In the genomic region with DNA sequence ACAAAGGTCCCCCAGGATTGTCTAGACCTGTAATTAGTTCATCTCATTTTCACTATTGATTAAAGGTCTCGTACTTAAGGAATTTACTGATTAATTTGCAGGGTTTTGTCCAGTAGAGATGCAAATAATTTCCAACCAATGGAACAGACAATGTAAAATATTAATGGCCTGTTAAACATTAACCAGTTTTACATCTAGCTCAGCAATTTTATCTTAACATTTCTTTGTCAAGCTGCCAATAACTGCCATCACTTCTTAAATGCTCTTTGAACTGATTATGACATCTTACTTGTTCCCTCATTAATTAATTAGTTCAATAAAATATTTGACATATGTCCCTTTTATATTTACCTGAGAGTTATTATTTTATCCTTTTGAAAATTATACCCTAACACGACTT, we compare ENCODE assay signal across 25 cellular contexts. TPM values are rescaled to one million over a fixed set of nuclear protein-coding genes. Genes with fewer than 3 reads are reported as not detected.
DNase-seq lines count a peak whose midpoint lies in the region; ATAC-seq and TF ChIP-seq lines count a peak whose summit lies in the region.
"Had no signal": no experiment of that assay in that cellular context is flagged by ENCODE, and none has a peak within 500 bp of the region (broad histone marks: within the 10 kb centered on the region; RNA-seq: fewer than 3 reads in every experiment).

No MANE protein-coding gene starts in this region.

- no peaks in the 10 kb centered on the region for H4K20me1 ChIP-seq in hepatocyte (ENCODE audit: insufficient read depth, poor library complexity, severe bottlenecking)
- H4K20me1 ChIP-seq: BLaER1 treated with 17β-estradiol and CSF1 and Interleukin-3, amounts not matched to agents 10 nM and 100 nM had no signal

- no peaks in the 10 kb centered on the region for H3K79me2 ChIP-seq in hepatocyte

- peak overlapping the region; percentile 28 for H3K27ac ChIP-seq in hepatocyte
- H3K27ac ChIP-seq: BLaER1 treated with 17β-estradiol and CSF1 and Interleukin-3, amounts not matched to agents 10 nM and 100 nM; Peyer's patch had no signal

- no peaks in the 10 kb centered on the region for H3K36me3 ChIP-seq in hepatocyte (replicated peaks; ENCODE audit: insufficient read depth, low read depth)
- H3K36me3 ChIP-seq: BLaER1 treated with 17β-estradiol and CSF1 and Interleukin-3, amounts not matched to agents 10 nM and 100 nM; HAP-1; Peyer's patch had no signal

- no peak overlapping the region for H2AFZ ChIP-seq in hepatocyte

- no peaks in the 10 kb centered on the region for H3K9me3 ChIP-seq in hepatocyte (ENCODE audit: low read depth)
- H3K9me3 ChIP-seq: HAP-1, Peyer's patch had no signal

- TF ChIP-seq CTCF in hepatocyte (IDR thresholded peaks at IDR 0.05; ENCODE audit: poor library complexity): no peak

- H3K4me2 ChIP-seq in hepatocyte: peak overlapping the region; percentile 17
- H3K4me2 ChIP-seq: BLaER1 treated with 17β-estradiol and CSF1 and Interleukin-3, amounts not matched to agents 10 nM and 100 nM; GM23338 had no signal

- ATAC-seq in HG03175 (IDR thresholded peaks at IDR 0.05; ENCODE audit: unreplicated experiment) (peak; percentile 39), HG03565 (IDR thresholded peaks at IDR 0.05; ENCODE audit: unreplicated experiment) (no peak)
- ATAC-seq: GM23338, Right ventricle myocardium inferior had no signal

- WGBS in hepatocyte (ENCODE audit: low lambda C conversion rate, missing lambda C conversion rate): 84% methylated on average over 2 of the region's 2 CpGs

- peaks cover 9% of the 10 kb centered on the region for H3K4me1 ChIP-seq in hepatocyte (ENCODE audit: insufficient read depth)
- H3K4me1 ChIP-seq: Peyer's patch had no signal

- DNase-seq in RPMI8226: peak; percentile 62
- DNase-seq in hepatocyte (ENCODE audit: low spot score): no peak
- peak; percentile 18 for DNase-seq in renal cortical epithelial cell (ENCODE audit: low read depth)
- DNase-seq in islet precursor cell: no peak
- DNase-seq in SKM-1 (lab: John Stamatoyannopoulos, UW; ENCODE audit: unreplicated experiment): no peak
- DNase-seq in DMS153 (lab: John Stamatoyannopoulos, UW): no peak
- DNase-seq: CD4-positive, alpha-beta memory T cell; DMS53; GDM1; NCI-H1092 treated with DMSO at 0.1 percent for 48 hours; NCI-H1436 treated with DMSO at 0.1 percent for 48 hours; NCI-H1930; NCI-H524; NCI-H774; NK-92 treated with Interleukin-12 subunit alpha and Interleukin-12 subunit beta, amount 100 ng/mL, for 24 hours; Peyer's patch had no signal

- no peaks in the 10 kb centered on the region for H3K27me3 ChIP-seq in hepatocyte
- H3K27me3 ChIP-seq: BLaER1 treated with 17β-estradiol and CSF1 and Interleukin-3, amounts not matched to agents 10 nM and 100 nM; Peyer's patch had no signal

- H3K4me3 ChIP-seq in hepatocyte: no peak overlapping the region
- H3K4me3 ChIP-seq: BLaER1 treated with 17β-estradiol and CSF1 and Interleukin-3, amounts not matched to agents 10 nM and 100 nM; GM23338; HAP-1; Peyer's patch had no signal

- no peaks in the 10 kb centered on the region for H3K9me2 ChIP-seq in hepatocyte (replicated peaks; ENCODE audit: insufficient read depth)

RNA-seq across cellular contexts. Expression of a gene that starts 9.4 kb away (rescaled TPM):
- total RNA-seq in hepatocyte: 0.60 and 1.2 TPM in 2 replicates
- polyA plus RNA-seq in hepatocyte: 1.4 TPM in 1 of 2 replicates, not detected in the other
- not detected in 2 replicates for total RNA-seq in renal cortical epithelial cell
- total RNA-seq: CD4-positive, alpha-beta memory T cell; LHCN-M2; Peyer's patch; SK-MEL-5 had no signal
- polyA plus RNA-seq: CD4-positive, alpha-beta memory T cell; IgD-negative memory B cell had no signal

Comparison
In these comparisons a context has a peak if more than half of its experiments do, and no peak if none do; other contexts are left out.
1. DNase-seq: peak in RPMI8226 (single experiment) and renal cortical epithelial cell (single experiment); none in hepatocyte (single experiment), islet precursor cell (single experiment), SKM-1 (single experiment) and DMS153 (single experiment).